Comparison of ENCODE assay signal across 1 cellular context in genomic region chr11:134476435-134477021, GRCh38.
TF ChIP-seq lines count a peak whose summit lies in the region.

No MANE protein-coding gene starts in this region.

TF ChIP-seq in WTC11, 78 proteins besides CTCF, POLR2A, EP300 and RAD21 (continued from another document):
- TF ChIP-seq FOXP4 (CRISPR knock-in tag; IDR thresholded peaks at IDR 0.05) (peak; percentile 72; the same call in 1 of the 2 replicates), CREB1 (CRISPR knock-in tag; IDR thresholded peaks at IDR 0.05) (0 out of 2 replicates have a peak, but pooled peaks have one; percentile 46), ZNF232 (CRISPR knock-in tag; IDR thresholded peaks at IDR 0.05) (peak; percentile 70)
